In genomic region chr17:56260421-56260820, GRCh38 we compare ENCODE assay signal across 18 cellular contexts.
"Had no signal": no experiment of that assay in that cellular context is flagged by ENCODE, and none has a peak within 500 bp of the region (broad histone marks: within the 10 kb centered on the region; RNA-seq: fewer than 3 reads in every experiment).

No MANE protein-coding gene starts in this region.

- H3K4me1 Mint-ChIP-seq: activated CD4-positive, alpha-beta T cell treated with anti-CD3 and anti-CD28 coated beads for 36 hours; mesothelial cell of epicardium had no signal

- H3K4me3 ChIP-seq: esophagus muscularis mucosa, gastrocnemius medialis, left lung, tibial nerve, uterus had no signal

- H3K36me3 ChIP-seq: esophagus muscularis mucosa, gastrocnemius medialis, left lung, tibial nerve, uterus, WERI-Rb-1 had no signal

- H3K9me3 Mint-ChIP-seq: activated naive CD4-positive, alpha-beta T cell treated with anti-CD3 and anti-CD28 coated beads, Interleukin-2, amount 50 U/mL, for 72 hours; mesothelial cell of epicardium had no signal

- H3K4me1 ChIP-seq: esophagus muscularis mucosa, gastrocnemius medialis, left lung, tibial nerve, uterus had no signal

- H3K27ac ChIP-seq: esophagus muscularis mucosa, gastrocnemius medialis, left lung, tibial nerve, uterus, WERI-Rb-1 had no signal

- H3K4me3 Mint-ChIP-seq: activated CD4-positive, alpha-beta T cell treated with anti-CD3 and anti-CD28 coated beads for 36 hours; mesothelial cell of epicardium had no signal

- H3K27me3 ChIP-seq: esophagus muscularis mucosa, gastrocnemius medialis, left lung, tibial nerve, uterus had no signal

- H3K9me3 ChIP-seq: esophagus muscularis mucosa, gastrocnemius medialis, left lung, tibial nerve, uterus had no signal

- H3K27ac Mint-ChIP-seq: activated CD4-positive, alpha-beta T cell treated with anti-CD3 and anti-CD28 coated beads for 36 hours; activated naive CD4-positive, alpha-beta T cell treated with anti-CD3 and anti-CD28 coated beads, Interleukin-2, amount 50 U/mL, for 72 hours; mesothelial cell of epicardium; progenitor cell of endocrine pancreas had no signal

- DNase-seq: activated CD4-positive, alpha-beta T cell treated with anti-CD3 and anti-CD28 coated beads for 36 hours; activated CD4-positive, alpha-beta T cell treated with anti-CD3 and anti-CD28 coated beads, Interleukin-2, amount 50 U/mL, for 48 hours; activated gamma-delta T cell treated with Interleukin-2 at 50 U/mL for 16 hours; dermis blood vessel endothelial cell; effector memory CD4-positive, alpha-beta T cell; gastrocnemius medialis; head of caudate nucleus; kidney; left lung; stimulated activated CD4-positive, alpha-beta T cell treated with anti-CD3 and anti-CD28 coated beads, Interleukin-2, amount 100 ng/mL, for 24 hours; stimulated activated naive CD4-positive, alpha-beta T cell treated with Interleukin-2 at 50 U/mL for 16 hours; uterus; WERI-Rb-1 had no signal

- H3K36me3 Mint-ChIP-seq: activated naive CD4-positive, alpha-beta T cell treated with anti-CD3 and anti-CD28 coated beads, Interleukin-2, amount 50 U/mL, for 72 hours; mesothelial cell of epicardium had no signal

- ATAC-seq: activated CD4-positive, alpha-beta T cell treated with anti-CD3 and anti-CD28 coated beads for 36 hours; activated naive CD4-positive, alpha-beta T cell treated with anti-CD3 and anti-CD28 coated beads, Interleukin-2, amount 50 U/mL, for 72 hours; gastrocnemius medialis; left lung had no signal
